Comparison of ENCODE assay signal across 17 cellular contexts in genomic region chr10:125994601-125995000, GRCh38.
"Had no signal": no experiment of that assay in that cellular context is flagged by ENCODE, and none has a peak within 500 bp of the region (broad histone marks: within the 10 kb centered on the region; RNA-seq: fewer than 3 reads in every experiment).

No MANE protein-coding gene starts in this region.

- H3K4me2 ChIP-seq: hepatocyte had no signal

- H3K4me3 ChIP-seq: coronary artery, dorsolateral prefrontal cortex, esophagus muscularis mucosa, gastroesophageal sphincter, heart left ventricle, hepatocyte, left lung, lower lobe of right lung had no signal

- H2AFZ ChIP-seq: hepatocyte had no signal

- H3K27me3 ChIP-seq: dorsolateral prefrontal cortex, esophagus muscularis mucosa, foreskin keratinocyte, gastroesophageal sphincter, heart left ventricle, hepatocyte, left lung had no signal

- H3K27ac ChIP-seq: coronary artery, dorsolateral prefrontal cortex, esophagus muscularis mucosa, foreskin keratinocyte, gastroesophageal sphincter, heart left ventricle, hepatocyte, left lung, lower lobe of right lung had no signal

- H3K79me2 ChIP-seq: hepatocyte had no signal

- H3K9me3 ChIP-seq: esophagus muscularis mucosa, gastroesophageal sphincter, heart left ventricle, left lung, lower lobe of right lung had no signal

- ATAC-seq: foreskin keratinocyte, gastroesophageal sphincter, heart left ventricle, left lung, left ventricle myocardium superior, lower lobe of right lung had no signal

- DNase-seq: dermis blood vessel endothelial cell; dorsolateral prefrontal cortex; effector CD4-positive, alpha-beta T cell; effector memory CD4-positive, alpha-beta T cell; foreskin keratinocyte; heart left ventricle; hypothalamus; left cardiac atrium; left lung; left ventricle myocardium superior; lower lobe of right lung; mesenchymal stem cell; midbrain had no signal

- H3K36me3 ChIP-seq: esophagus muscularis mucosa, gastroesophageal sphincter, heart left ventricle, left lung, lower lobe of right lung had no signal

- H3K4me1 ChIP-seq: esophagus muscularis mucosa, foreskin keratinocyte, gastroesophageal sphincter, heart left ventricle, left lung, lower lobe of right lung had no signal
